Comparison of ENCODE assay signal across 11 cellular contexts in the genomic region with DNA sequence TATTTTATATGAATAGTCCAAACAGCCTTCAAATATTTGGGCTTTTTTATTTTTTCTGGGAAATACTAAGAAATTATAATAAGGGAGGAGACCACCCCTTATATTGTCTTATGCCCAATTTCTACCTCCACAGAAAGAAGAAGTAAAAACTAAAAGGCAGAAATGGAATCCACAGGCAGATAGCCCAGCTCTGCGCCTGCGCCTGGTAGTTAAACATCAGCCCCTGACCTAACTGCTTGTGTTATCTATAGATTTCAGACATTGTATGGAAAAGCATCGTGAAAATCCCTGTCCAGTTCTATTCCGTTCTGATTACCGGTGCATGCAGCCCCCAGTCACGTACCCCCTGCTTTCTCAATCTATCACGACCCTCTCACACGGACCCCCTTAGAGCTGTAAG. TPM values are rescaled to one million over a fixed set of nuclear protein-coding genes. Genes with fewer than 3 reads are reported as not detected.
"Had no signal": no experiment of that assay in that cellular context is flagged by ENCODE, and none has a peak within 500 bp of the region (broad histone marks: within the 10 kb centered on the region; RNA-seq: fewer than 3 reads in every experiment).

No MANE protein-coding gene starts in this region.

RNA-seq across cellular contexts. Expression of a gene that starts 29.4 kb away (rescaled TPM):
- total RNA-seq: activated CD4-positive, alpha-beta T cell treated with anti-CD3 and anti-CD28 coated beads, Interleukin-2, amount 10 ng/mL, durations not matched to agents 24 days and 14 days; activated CD8-positive, alpha-beta T cell treated with anti-CD3 and anti-CD28 coated beads, Interleukin-2, amount 10 ng/mL, durations not matched to agents 7 days and 5 days; activated naive CD8-positive, alpha-beta T cell treated with anti-CD3 and anti-CD28 coated beads, Interleukin-2, amount 10 ng/mL, durations not matched to agents 7 days and 5 days; activated T-helper 1 cell treated with anti-CD3 and anti-CD28 coated beads, Interleukin-12 subunit alpha, Interleukin-12 subunit beta, Interleukin-2, Interleukin-4 antibody, amounts not matched to agents 30 ng/mL and 10 ng/mL and 1 ng/mL, durations not matched to agents 14 hours and 24 hours and 36 hours; ascending aorta; cardiac septum; LHCN-M2; OCI-LY7; Peyer's patch; SJSA1 had no signal
- polyA plus RNA-seq: SK-N-SH had no signal
